In the genomic region with DNA sequence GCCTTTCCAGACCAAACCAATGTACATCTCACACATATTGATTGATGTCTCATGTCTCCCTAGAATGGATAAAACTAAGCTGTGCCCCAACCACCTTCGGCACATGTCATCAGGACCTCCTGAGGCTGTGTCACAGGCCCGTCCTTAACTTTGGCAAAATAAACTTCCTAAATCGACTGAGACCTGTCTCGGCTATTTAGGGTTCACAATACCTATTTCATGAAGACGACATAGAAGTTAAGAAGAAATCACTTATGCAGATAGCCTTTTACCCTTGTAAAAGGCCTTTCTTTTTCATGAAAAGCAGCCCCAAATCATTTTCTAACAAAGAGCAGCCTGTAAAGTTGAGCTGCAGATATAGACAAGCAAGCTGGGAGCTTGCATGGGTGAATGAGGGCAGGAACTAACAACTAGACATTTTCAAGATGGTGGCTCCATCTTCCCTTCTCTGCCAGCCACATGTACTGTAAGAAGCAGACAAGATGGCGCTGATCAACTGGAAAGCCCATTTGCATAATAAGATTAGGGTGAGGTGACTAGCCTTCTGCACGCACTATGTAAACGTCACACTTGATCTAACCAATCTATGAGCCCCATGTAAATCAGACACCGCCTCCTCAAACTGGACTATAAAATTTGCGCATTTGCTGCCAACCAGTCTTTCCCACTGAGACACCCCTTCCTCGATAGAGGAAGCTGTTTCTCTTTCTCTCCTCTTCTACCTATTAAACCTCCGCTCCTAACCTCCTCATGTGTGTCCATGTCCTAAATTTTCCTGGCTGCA, we compare ENCODE assay signal across 15 cellular contexts. TPM values are rescaled to one million over a fixed set of nuclear protein-coding genes. Genes with fewer than 3 reads are reported as not detected.
DNase-seq lines count a peak whose midpoint lies in the region; ATAC-seq and TF ChIP-seq lines count a peak whose summit lies in the region.
"Had no signal": no experiment of that assay in that cellular context is flagged by ENCODE, and none has a peak within 500 bp of the region (broad histone marks: within the 10 kb centered on the region; RNA-seq: fewer than 3 reads in every experiment).

No MANE protein-coding gene starts in this region.

- no peaks in the 10 kb centered on the region for H3K27me3 ChIP-seq in CD8-positive, alpha-beta memory T cell (ENCODE audit: insufficient read depth, low read length, poor library complexity, severe bottlenecking)
- H3K27me3 ChIP-seq in OCI-LY3 (ENCODE audit: low read depth, low read length) (peaks cover 20% of the 10 kb centered on the region), testis (no peaks in the 10 kb centered on the region)
- H3K27me3 ChIP-seq: hepatocyte, left lung had no signal

- H3K36me3 ChIP-seq in CD8-positive, alpha-beta memory T cell (ENCODE audit: insufficient read depth, low read length) = no peaks in the 10 kb centered on the region
- H3K36me3 ChIP-seq in OCI-LY3 (replicated peaks; ENCODE audit: low read depth, low read length) (no peaks in the 10 kb centered on the region), testis (ENCODE audit: low read depth, missing control alignments) (no peaks in the 10 kb centered on the region)
- H3K36me3 ChIP-seq: left lung, sigmoid colon had no signal

- no peaks in the 10 kb centered on the region for H3K79me2 ChIP-seq in OCI-LY3 (ENCODE audit: low read length)
- H3K79me2 ChIP-seq: hepatocyte had no signal

- POLR2A ChIA-PET in CD8-positive, alpha-beta memory T cell (lab: Charles Lee) = interaction anchor here (1.2 to 1.7 kb wide), 6 partner anchors 19 to 247 kb away, joined by 3 to 10 read pairs (median 6); no protein-coding TSS in a partner anchor

- TF ChIP-seq CTCF in OCI-LY3 (IDR thresholded peaks at IDR 0.05; ENCODE audit: low read depth, low read length) (no peak), testis (IDR thresholded peaks at IDR 0.05) (no peak)

- DNase-seq in DMS53 (lab: John Stamatoyannopoulos, UW) = peak; percentile 15
- no peak for DNase-seq in DMS53 treated with DMSO at 0.1 percent for 48 hours (lab: John Stamatoyannopoulos, UW; ENCODE audit: unreplicated experiment)
- no peak for DNase-seq in CD8-positive, alpha-beta memory T cell
- DNase-seq in effector memory CD8-positive, alpha-beta T cell = no peak
- DNase-seq in testis = no peak
- DNase-seq in left cardiac atrium = no peak
- no peak for DNase-seq in middle frontal gyrus (ENCODE audit: extremely low spot score, low spot score)
- DNase-seq: 8988T, Calu3, dermis blood vessel endothelial cell, left lung, sigmoid colon had no signal

- H4K20me1 ChIP-seq in OCI-LY3 (ENCODE audit: insufficient read depth, low read length) = no peaks in the 10 kb centered on the region

- peak overlapping the region; percentile 84 for H3K4me2 ChIP-seq in OCI-LY3 (ENCODE audit: low read length)
- H3K4me2 ChIP-seq: hepatocyte had no signal

- H2AFZ ChIP-seq in OCI-LY3 (ENCODE audit: low read depth, low read length) = no peak overlapping the region
- H2AFZ ChIP-seq: hepatocyte had no signal

- H3K27me3 Mint-ChIP-seq in CD8-positive, alpha-beta memory T cell = no peaks in the 10 kb centered on the region
- no peaks in the 10 kb centered on the region for H3K27me3 Mint-ChIP-seq in effector memory CD8-positive, alpha-beta T cell

- intact Hi-C loops in testis (cut with DNase I; ENCODE audit: low total_unique reads) (no loop called here), left cardiac atrium (cut with DNase I) (no loop called here)

- CTCF ChIA-PET in CD8-positive, alpha-beta memory T cell (lab: Charles Lee) = interaction anchor here (0.9 to 8.5 kb wide), 8 partner anchors 9 to 168 kb away, joined by 3 to 104 read pairs (median 6); no protein-coding TSS in a partner anchor

- ATAC-seq in effector memory CD8-positive, alpha-beta T cell (replicated peaks) = no peak
- no peak for ATAC-seq in left cardiac atrium
- ATAC-seq: activated CD4-positive, CD25-positive, alpha-beta regulatory T cell treated with anti-CD3 and anti-CD28 coated beads, Interleukin-2, amount 50 U/mL, for 24 hours; left lung had no signal

- peaks cover 84 to 96% (median 93%) of the 10 kb centered on the region in 3 donors for H3K4me1 Mint-ChIP-seq in CD8-positive, alpha-beta memory T cell
- peaks cover 57 to 73% of the 10 kb centered on the region in 2 donors for H3K4me1 Mint-ChIP-seq in effector memory CD8-positive, alpha-beta T cell (ENCODE audit: low read depth in 2 of 2)

- no peak overlapping the region for H3K9ac ChIP-seq in OCI-LY3 (ENCODE audit: low read length)

- no peak for TF ChIP-seq POLR2A in testis (IDR thresholded peaks at IDR 0.05)

- H3K9me3 Mint-ChIP-seq in CD8-positive, alpha-beta memory T cell = no peaks in the 10 kb centered on the region
- no peaks in the 10 kb centered on the region for H3K9me3 Mint-ChIP-seq in effector memory CD8-positive, alpha-beta T cell

- peaks cover 0 to 5% (median 0%) of the 10 kb centered on the region in 3 donors for H3K36me3 Mint-ChIP-seq in CD8-positive, alpha-beta memory T cell
- peaks cover 12% of the 10 kb centered on the region for H3K36me3 Mint-ChIP-seq in effector memory CD8-positive, alpha-beta T cell (ENCODE audit: insufficient read depth)

- H3K9me3 ChIP-seq in CD8-positive, alpha-beta memory T cell (ENCODE audit: low read length) = no peaks in the 10 kb centered on the region
- H3K9me3 ChIP-seq in OCI-LY3 (ENCODE audit: insufficient read depth, low read length) (peaks cover 7% of the 10 kb centered on the region; the same call in 1 of the 2 replicates), testis (no peaks in the 10 kb centered on the region)
- H3K9me3 ChIP-seq: left lung, sigmoid colon had no signal

- H3K4me3 Mint-ChIP-seq in CD8-positive, alpha-beta memory T cell = peak overlapping the region in 3 of 7 donors; percentile 19 to 77 (median 23)
- H3K4me3 Mint-ChIP-seq in effector memory CD8-positive, alpha-beta T cell = peak overlapping the region in 1 of 2 donors; percentile 11

- peak overlapping the region in 7 of 8 donors; percentile 51 to 97 (median 92) for H3K27ac Mint-ChIP-seq in CD8-positive, alpha-beta memory T cell
- peak overlapping the region; percentile 90 for H3K27ac Mint-ChIP-seq in effector memory CD8-positive, alpha-beta T cell

- no peak overlapping the region for H3K4me3 ChIP-seq in CD8-positive, alpha-beta memory T cell (ENCODE audit: low read length)
- no peak overlapping the region for H3K4me3 ChIP-seq in OCI-LY3 (ENCODE audit: low read length)
- no peak overlapping the region for H3K4me3 ChIP-seq in testis
- H3K4me3 ChIP-seq: hepatocyte, left lung, sigmoid colon had no signal

- H3K4me1 ChIP-seq in CD8-positive, alpha-beta memory T cell (ENCODE audit: insufficient read depth, low read length) = peaks cover 88% of the 10 kb centered on the region
- peaks cover 19% of the 10 kb centered on the region for H3K4me1 ChIP-seq in OCI-LY3 (ENCODE audit: low read length)
- H3K4me1 ChIP-seq in testis = peaks cover 4% of the 10 kb centered on the region

- no peak overlapping the region for H3K27ac ChIP-seq in CD8-positive, alpha-beta memory T cell (ENCODE audit: low read depth, low read length)
- H3K27ac ChIP-seq in OCI-LY3 (ENCODE audit: low read length) (no peak overlapping the region), testis (no peak overlapping the region)
- H3K27ac ChIP-seq: hepatocyte, left lung, sigmoid colon had no signal

- 84 to 91% methylated on average over 12 of the region's 12 CpGs for WGBS in testis, 2 donors

RNA-seq across cellular contexts. Expression of a gene that starts 4.7 kb away (rescaled TPM):
- 10 to 100 TPM in 1 of 2 experiments, 1 to 10 TPM in 1; 9.1 to 10.8 TPM for total RNA-seq in CD8-positive, alpha-beta memory T cell
- polyA plus RNA-seq in CD8-positive, alpha-beta memory T cell = 5.6 TPM
- total RNA-seq in testis = 10 to 100 TPM in 1 of 2 donors, 1 to 10 TPM in 1; 8.3 to 14.7 TPM
- polyA plus RNA-seq in testis (ENCODE audit: insufficient read depth, low read depth, low replicate concordance) = 5.7 TPM
- total RNA-seq in left cardiac atrium = 1 to 10 TPM; 3.0 to 4.2 TPM
